1 cellular context compared by ENCODE assay signal in the genomic region with DNA sequence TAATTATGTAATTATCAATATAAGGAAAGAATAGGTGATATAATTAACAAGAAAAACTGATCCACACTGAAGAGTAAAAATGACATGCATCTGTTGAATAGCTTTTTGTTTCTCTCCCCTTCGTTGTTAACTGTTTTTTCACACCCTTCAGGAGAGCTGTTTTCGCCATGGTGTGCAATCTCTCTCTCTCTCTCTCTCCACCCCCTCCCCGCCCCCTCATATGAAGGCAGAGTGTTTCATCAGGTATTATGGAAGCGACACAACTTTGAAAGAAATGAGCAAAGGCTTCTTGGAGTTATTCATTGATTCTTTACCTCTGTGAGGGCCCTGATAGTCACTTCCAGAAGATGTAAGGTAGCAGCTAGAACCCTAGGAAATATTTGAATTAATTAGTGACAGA.
TF ChIP-seq lines count a peak whose summit lies in the region.

No MANE protein-coding gene starts in this region.

TF ChIP-seq in HEK293, 187 proteins besides CTCF, POLR2A, EP300 and RAD21 (continued from another document):
- TF ChIP-seq, protein P1, sequence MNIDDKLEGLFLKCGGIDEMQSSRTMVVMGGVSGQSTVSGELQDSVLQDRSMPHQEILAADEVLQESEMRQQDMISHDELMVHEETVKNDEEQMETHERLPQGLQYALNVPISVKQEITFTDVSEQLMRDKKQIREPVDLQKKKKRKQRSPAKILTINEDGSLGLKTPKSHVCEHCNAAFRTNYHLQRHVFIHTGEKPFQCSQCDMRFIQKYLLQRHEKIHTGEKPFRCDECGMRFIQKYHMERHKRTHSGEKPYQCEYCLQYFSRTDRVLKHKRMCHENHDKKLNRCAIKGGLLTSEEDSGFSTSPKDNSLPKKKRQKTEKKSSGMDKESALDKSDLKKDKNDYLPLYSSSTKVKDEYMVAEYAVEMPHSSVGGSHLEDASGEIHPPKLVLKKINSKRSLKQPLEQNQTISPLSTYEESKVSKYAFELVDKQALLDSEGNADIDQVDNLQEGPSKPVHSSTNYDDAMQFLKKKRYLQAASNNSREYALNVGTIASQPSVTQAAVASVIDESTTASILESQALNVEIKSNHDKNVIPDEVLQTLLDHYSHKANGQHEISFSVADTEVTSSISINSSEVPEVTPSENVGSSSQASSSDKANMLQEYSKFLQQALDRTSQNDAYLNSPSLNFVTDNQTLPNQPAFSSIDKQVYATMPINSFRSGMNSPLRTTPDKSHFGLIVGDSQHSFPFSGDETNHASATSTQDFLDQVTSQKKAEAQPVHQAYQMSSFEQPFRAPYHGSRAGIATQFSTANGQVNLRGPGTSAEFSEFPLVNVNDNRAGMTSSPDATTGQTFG (tag by site-specific recombination; IDR thresholded peaks at IDR 0.05; ENCODE audit: borderline replicate concordance), result no peak
- no peak for TF ChIP-seq ZNF843 (tag by site-specific recombination; IDR thresholded peaks at IDR 0.05)
